Comparison of ENCODE assay signal across 9 cellular contexts in the genomic region with DNA sequence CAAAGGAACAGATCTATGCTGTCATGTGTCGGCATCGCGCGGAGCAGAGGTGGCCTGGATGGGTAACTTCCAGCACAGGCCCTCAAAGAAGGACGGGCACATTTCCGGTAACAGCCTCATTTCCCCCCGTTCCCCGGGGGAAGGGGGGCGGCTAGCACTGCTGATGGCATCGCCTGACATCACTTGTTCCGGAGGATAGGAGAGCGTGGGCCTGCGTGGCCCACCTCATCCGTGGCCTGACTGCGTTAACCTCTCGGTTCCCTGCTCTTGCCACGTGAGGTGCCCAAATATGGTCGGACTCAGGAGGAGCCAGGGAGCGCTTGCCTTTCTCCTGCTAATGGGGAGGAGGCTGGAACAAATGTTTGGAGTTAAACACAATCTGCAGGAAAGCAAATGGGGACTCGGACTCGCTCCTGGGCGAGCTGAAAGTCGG. TPM values are rescaled to one million over a fixed set of nuclear protein-coding genes. Genes with fewer than 3 reads are reported as not detected.
A peak's percentile ranks its signal among the peaks of the same experiment; 100 is the strongest.
DNase-seq lines count a peak whose midpoint lies in the region; ATAC-seq, FAIRE-seq and TF ChIP-seq lines count a peak whose summit lies in the region.
"Had no signal": no experiment of that assay in that cellular context is flagged by ENCODE, and none has a peak within 500 bp of the region (broad histone marks: within the 10 kb centered on the region; RNA-seq: fewer than 3 reads in every experiment).

A gene with protein sequence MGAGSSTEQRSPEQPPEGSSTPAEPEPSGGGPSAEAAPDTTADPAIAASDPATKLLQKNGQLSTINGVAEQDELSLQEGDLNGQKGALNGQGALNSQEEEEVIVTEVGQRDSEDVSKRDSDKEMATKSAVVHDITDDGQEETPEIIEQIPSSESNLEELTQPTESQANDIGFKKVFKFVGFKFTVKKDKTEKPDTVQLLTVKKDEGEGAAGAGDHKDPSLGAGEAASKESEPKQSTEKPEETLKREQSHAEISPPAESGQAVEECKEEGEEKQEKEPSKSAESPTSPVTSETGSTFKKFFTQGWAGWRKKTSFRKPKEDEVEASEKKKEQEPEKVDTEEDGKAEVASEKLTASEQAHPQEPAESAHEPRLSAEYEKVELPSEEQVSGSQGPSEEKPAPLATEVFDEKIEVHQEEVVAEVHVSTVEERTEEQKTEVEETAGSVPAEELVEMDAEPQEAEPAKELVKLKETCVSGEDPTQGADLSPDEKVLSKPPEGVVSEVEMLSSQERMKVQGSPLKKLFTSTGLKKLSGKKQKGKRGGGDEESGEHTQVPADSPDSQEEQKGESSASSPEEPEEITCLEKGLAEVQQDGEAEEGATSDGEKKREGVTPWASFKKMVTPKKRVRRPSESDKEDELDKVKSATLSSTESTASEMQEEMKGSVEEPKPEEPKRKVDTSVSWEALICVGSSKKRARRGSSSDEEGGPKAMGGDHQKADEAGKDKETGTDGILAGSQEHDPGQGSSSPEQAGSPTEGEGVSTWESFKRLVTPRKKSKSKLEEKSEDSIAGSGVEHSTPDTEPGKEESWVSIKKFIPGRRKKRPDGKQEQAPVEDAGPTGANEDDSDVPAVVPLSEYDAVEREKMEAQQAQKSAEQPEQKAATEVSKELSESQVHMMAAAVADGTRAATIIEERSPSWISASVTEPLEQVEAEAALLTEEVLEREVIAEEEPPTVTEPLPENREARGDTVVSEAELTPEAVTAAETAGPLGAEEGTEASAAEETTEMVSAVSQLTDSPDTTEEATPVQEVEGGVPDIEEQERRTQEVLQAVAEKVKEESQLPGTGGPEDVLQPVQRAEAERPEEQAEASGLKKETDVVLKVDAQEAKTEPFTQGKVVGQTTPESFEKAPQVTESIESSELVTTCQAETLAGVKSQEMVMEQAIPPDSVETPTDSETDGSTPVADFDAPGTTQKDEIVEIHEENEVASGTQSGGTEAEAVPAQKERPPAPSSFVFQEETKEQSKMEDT (N-terminal part only) (plus strand): TSS at position 365 of the 433 bp plus-strand sequence. CDS start 596 bp downstream, outside the sequence.

- peaks cover 12% of the 10 kb centered on the region for H3K4me1 Mint-ChIP-seq in activated T-cell treated with anti-CD3 and anti-CD28 coated beads, Interleukin-2, amount 50 U/mL, for 4 hours (ENCODE audit: low read depth)
- H3K4me1 Mint-ChIP-seq in MCF 10A (ENCODE audit: insufficient read depth, unreplicated experiment) = no peaks in the 10 kb centered on the region

- CTCF ChIA-PET in MCF 10A (lab: Yijun Ruan, JAX) = interaction anchor here (0.6 kb wide), 1 partner anchor 29 kb away, joined by 4 read pairs; no protein-coding TSS in a partner anchor

- POLR2A ChIA-PET in MCF 10A (lab: Yijun Ruan, JAX) = no interaction called here

- no peak within 1 kb of the TSS for H3K27ac Mint-ChIP-seq in MCF 10A (ENCODE audit: low read depth, unreplicated experiment)
- H3K27ac Mint-ChIP-seq: activated naive CD4-positive, alpha-beta T cell treated with anti-CD3 and anti-CD28 coated beads, Interleukin-2, amount 50 U/mL, for 72 hours had no signal

- no peaks in the 10 kb centered on the region for H3K4me1 ChIP-seq in small intestine (ENCODE audit: control insufficient read depth in 2 of 2, insufficient read depth in 1 of 2, low read depth in 1 of 2, low read length in 1 of 2)
- H3K4me1 ChIP-seq in Karpas-422 (ENCODE audit: low read length) = no peaks in the 10 kb centered on the region

- no peaks in the 10 kb centered on the region for H4K20me1 ChIP-seq in Karpas-422 (ENCODE audit: insufficient read depth, low read depth, low read length)

- no peaks in the 10 kb centered on the region for H3K36me3 Mint-ChIP-seq in activated T-cell treated with anti-CD3 and anti-CD28 coated beads, Interleukin-2, amount 50 U/mL, for 4 hours (ENCODE audit: insufficient read depth)
- H3K36me3 Mint-ChIP-seq in MCF 10A (ENCODE audit: insufficient read depth, unreplicated experiment) = no peaks in the 10 kb centered on the region

- intact Hi-C loops in MCF 10A (cut with micrococcal nuclease) = no loop called here

- no peak within 1 kb of the TSS for H3K4me2 ChIP-seq in Karpas-422 (ENCODE audit: low read depth, low read length, poor library complexity, severe bottlenecking)

- no peak for ATAC-seq in activated T-cell treated with anti-CD3 and anti-CD28 coated beads, Interleukin-2, amount 50 U/mL, for 4 hours
- ATAC-seq in HG03520 (IDR thresholded peaks at IDR 0.05; ENCODE audit: unreplicated experiment) = no peak

- peak within 1 kb of the TSS; percentile 41 to 50 for H3K4me3 ChIP-seq in small intestine (ENCODE audit: low read depth in 1 of 2, low read length in 2 of 2)
- H3K4me3 ChIP-seq in Karpas-422 (ENCODE audit: low read length) = no peak within 1 kb of the TSS

- H3K9ac ChIP-seq in Karpas-422 (ENCODE audit: low read length) = no peak within 1 kb of the TSS

- no peak for DNase-seq in activated T-cell treated with anti-CD3 and anti-CD28 coated beads, Interleukin-2, amount 50 U/mL, for 4 hours
- DNase-seq in activated T-cell treated with anti-CD3 and anti-CD28 coated beads for 4 hours (no peak), MCF 10A (ENCODE audit: unreplicated experiment) (no peak), inferior parietal cortex (ENCODE audit: extremely low spot score) (peak; percentile 57), small intestine (no peak), RKO (ENCODE audit: low spot score) (no peak), Karpas-422 (no peak)

- peak within 1 kb of the TSS; percentile 75 for H3K4me3 Mint-ChIP-seq in activated T-cell treated with anti-CD3 and anti-CD28 coated beads, Interleukin-2, amount 50 U/mL, for 4 hours
- peak within 1 kb of the TSS; percentile 71 for H3K4me3 Mint-ChIP-seq in MCF 10A (ENCODE audit: unreplicated experiment)

- TF ChIP-seq CTCF in MCF 10A (IDR thresholded peaks at IDR 0.05; ENCODE audit: unreplicated experiment) = no peak

- peak within 1 kb of the TSS in 1 of 2 donors; percentile 85 for H3K27ac ChIP-seq in small intestine (ENCODE audit: low read depth in 1 of 2, low read length in 1 of 2)
- H3K27ac ChIP-seq in Karpas-422 (ENCODE audit: low read length) = no peak within 1 kb of the TSS

- H3K27me3 ChIP-seq in small intestine (ENCODE audit: control insufficient read depth in 2 of 2, insufficient read depth in 2 of 2, low read length in 2 of 2) = peaks cover 7 to 8% of the 10 kb centered on the region in 2 donors
- H3K27me3 ChIP-seq in Karpas-422 (ENCODE audit: low read length) = no peaks in the 10 kb centered on the region

- H3K9me3 ChIP-seq in small intestine (ENCODE audit: control insufficient read depth, low read depth) = no peaks in the 10 kb centered on the region
- no peaks in the 10 kb centered on the region for H3K9me3 ChIP-seq in Karpas-422 (ENCODE audit: low read length)

- no TSS peak for BruUV-seq in MCF 10A (replicated peaks; lab: Mats Ljungman, UMichigan)

- 30 to 58% (median 45%) methylated on average over 23 of the region's 23 CpGs for WGBS in small intestine, 3 donors

- no peak within 1 kb of the TSS for H2AFZ ChIP-seq in Karpas-422 (ENCODE audit: low read length)

- FAIRE-seq in small intestine (lab: Jason Lieb, UNC) = no peak

- H3K9me2 ChIP-seq in Karpas-422 (replicated peaks; ENCODE audit: insufficient read depth, low read length) = no peaks in the 10 kb centered on the region

- H3K9me3 Mint-ChIP-seq in activated T-cell treated with anti-CD3 and anti-CD28 coated beads, Interleukin-2, amount 50 U/mL, for 4 hours = no peaks in the 10 kb centered on the region
- no peaks in the 10 kb centered on the region for H3K9me3 Mint-ChIP-seq in MCF 10A (ENCODE audit: unreplicated experiment)
- H3K9me3 Mint-ChIP-seq: activated naive CD4-positive, alpha-beta T cell treated with anti-CD3 and anti-CD28 coated beads, Interleukin-2, amount 50 U/mL, for 72 hours had no signal

- H3K36me3 ChIP-seq in small intestine (ENCODE audit: control insufficient read depth in 2 of 2, insufficient read depth in 2 of 2, low read length in 2 of 2) (no peaks in the 10 kb centered on the region), Karpas-422 (ENCODE audit: insufficient read depth, low read length) (no peaks in the 10 kb centered on the region)

- H3K79me2 ChIP-seq in Karpas-422 (ENCODE audit: low read length) = no peaks in the 10 kb centered on the region

- peaks cover 62% of the 10 kb centered on the region for H3K27me3 Mint-ChIP-seq in activated T-cell treated with anti-CD3 and anti-CD28 coated beads, Interleukin-2, amount 50 U/mL, for 4 hours (ENCODE audit: low read depth)
- H3K27me3 Mint-ChIP-seq in MCF 10A (ENCODE audit: insufficient read depth, unreplicated experiment) = peaks cover 50% of the 10 kb centered on the region

RNA-seq across cellular contexts. Expression of the gene that starts here (rescaled TPM):
- under 1 TPM; 0.63 to 0.91 (median 0.79) TPM for total RNA-seq in activated T-cell treated with anti-CD3 and anti-CD28 coated beads, Interleukin-2, amount 50 U/mL, for 4 hours
- total RNA-seq in MCF 10A (2022) = 0.34 and 0.63 TPM in 2 replicates
- polyA plus RNA-seq in small intestine = 10 to 100 TPM in 1 of 3 donors, 1 to 10 TPM in 1, under 1 TPM in 1; 0.67 to 23.3 (median 3.5) TPM
- total RNA-seq in Karpas-422 (2014; rRNA removed; shearing (Covaris generic); ENCODE audit: low replicate concordance) = 0.04 TPM in 1 of 2 replicates, not detected in the other
